Comparison of ENCODE assay signal across 8 cellular contexts in the genomic region with DNA sequence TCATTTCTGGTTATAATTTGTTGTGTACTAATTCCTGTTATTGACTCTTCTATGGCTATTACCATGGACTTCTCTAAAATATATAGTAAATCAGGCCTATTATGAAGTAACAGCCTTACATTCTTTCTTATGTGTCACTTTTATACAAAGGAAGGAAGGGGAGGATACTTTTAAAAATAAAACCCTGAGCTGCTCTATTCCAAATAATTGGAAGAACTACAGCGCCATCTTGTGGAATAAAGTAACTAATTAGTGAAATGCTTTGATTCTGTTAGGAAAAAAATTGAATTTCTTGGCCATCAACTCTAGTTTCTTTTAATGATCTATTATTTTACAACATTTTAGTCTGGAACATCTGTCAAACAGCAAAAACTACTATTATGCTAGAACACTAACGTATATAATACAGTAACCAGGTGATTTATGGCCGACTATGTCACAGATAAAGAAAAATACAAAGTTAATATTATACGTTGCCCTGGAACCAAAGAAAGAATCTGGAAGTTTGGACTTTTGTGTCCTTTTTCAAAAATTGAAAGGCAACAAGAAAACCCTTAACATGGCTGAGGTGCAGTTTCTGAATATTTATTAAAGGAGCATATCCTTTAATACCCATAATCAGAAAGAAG. TPM values are rescaled to one million over a fixed set of nuclear protein-coding genes. Genes with fewer than 3 reads are reported as not detected.
DNase-seq lines count a peak whose midpoint lies in the region; ATAC-seq and TF ChIP-seq lines count a peak whose summit lies in the region.

No MANE protein-coding gene starts in this region.

- H3K9me3 ChIP-seq in CD4-positive, CD25-positive, alpha-beta regulatory T cell (ENCODE audit: control insufficient read depth in 2 of 2, low read length in 2 of 2), result no peaks in the 10 kb centered on the region
- no peaks in the 10 kb centered on the region for H3K9me3 ChIP-seq in osteoblast (ENCODE audit: low read depth, low read length)

- no peaks in the 10 kb centered on the region for H3K4me1 ChIP-seq in CD4-positive, CD25-positive, alpha-beta regulatory T cell (ENCODE audit: control insufficient read depth, insufficient read depth, low read length, poor library complexity, severe bottlenecking)
- no peaks in the 10 kb centered on the region for H3K4me1 ChIP-seq in osteoblast (ENCODE audit: insufficient read depth, low read length)

- no peaks in the 10 kb centered on the region for H3K36me3 Mint-ChIP-seq in CD4-positive, CD25-positive, alpha-beta regulatory T cell

- H3K4me2 ChIP-seq in osteoblast (ENCODE audit: insufficient read depth, low read length), result no peak overlapping the region

- H4K20me1 ChIP-seq in osteoblast (ENCODE audit: insufficient read depth, low read length), result no peaks in the 10 kb centered on the region

- H3K36me3 ChIP-seq in CD4-positive, CD25-positive, alpha-beta regulatory T cell (ENCODE audit: control insufficient read depth, insufficient read depth, low read length), result no peaks in the 10 kb centered on the region
- no peaks in the 10 kb centered on the region for H3K36me3 ChIP-seq in osteoblast (ENCODE audit: insufficient read depth, low read length)

- H3K27me3 ChIP-seq in CD4-positive, CD25-positive, alpha-beta regulatory T cell (ENCODE audit: control insufficient read depth, insufficient read depth, low read length), result peaks cover 2% of the 10 kb centered on the region
- no peaks in the 10 kb centered on the region for H3K27me3 ChIP-seq in osteoblast (ENCODE audit: insufficient read depth, low read length)

- no peaks in the 10 kb centered on the region for H3K79me2 ChIP-seq in osteoblast (ENCODE audit: insufficient read depth, low read length)

- no peak overlapping the region for H2AFZ ChIP-seq in osteoblast (ENCODE audit: low read length)

- peak overlapping the region in 1 of 3 donors; percentile 29 for H3K27ac Mint-ChIP-seq in CD4-positive, CD25-positive, alpha-beta regulatory T cell

- no peak for ATAC-seq in CD4-positive, CD25-positive, alpha-beta regulatory T cell (ENCODE audit: low read depth in 2 of 2)
- ATAC-seq in GM21526 (IDR thresholded peaks at IDR 0.05; ENCODE audit: low FRiP score, unreplicated experiment), result peak; percentile 49
- ATAC-seq in SK-N-SH treated with all-trans-retinoic acid at 6 μM for 48 hours, result peak; percentile 75

- H3K27ac ChIP-seq in CD4-positive, CD25-positive, alpha-beta regulatory T cell (ENCODE audit: insufficient read depth, low read length, poor library complexity, severe bottlenecking), result no peak overlapping the region
- no peak overlapping the region for H3K27ac ChIP-seq in osteoblast (ENCODE audit: low read depth, low read length)

- peak in 2 of 3 donors; percentile 58 to 61 for DNase-seq in CD4-positive, CD25-positive, alpha-beta regulatory T cell
- DNase-seq in NCI-H1105 treated with DMSO at 0.1 percent for 48 hours (lab: John Stamatoyannopoulos, UW), result peak; percentile 78
- DNase-seq in fibroblast of mammary gland (ENCODE audit: low read depth), result peak; percentile 68
- DNase-seq in osteoblast (ENCODE audit: insufficient read length, low spot score, missing footprints), result peak; percentile 50
- DNase-seq in activated T-cell treated with anti-CD3 and anti-CD28 coated beads, Interleukin-2, amount 50 U/mL, for 48 hours, result no peak
- no peak for DNase-seq in occipital lobe (lab: John Stamatoyannopoulos, UW)

- peaks cover 10% of the 10 kb centered on the region for H3K27me3 Mint-ChIP-seq in CD4-positive, CD25-positive, alpha-beta regulatory T cell

- no peak overlapping the region for H3K4me3 Mint-ChIP-seq in CD4-positive, CD25-positive, alpha-beta regulatory T cell

- TF ChIP-seq CTCF in fibroblast of mammary gland (conservative IDR thresholded peaks at IDR 0.05; ENCODE audit: control insufficient read depth, insufficient read depth, low read depth, low read length) (peak; percentile 37), osteoblast (IDR thresholded peaks at IDR 0.05; ENCODE audit: extremely low read depth, low read depth, low read length) (peak; percentile 59)

- no peak overlapping the region for H3K4me3 ChIP-seq in CD4-positive, CD25-positive, alpha-beta regulatory T cell (ENCODE audit: low read depth, low read length)
- H3K4me3 ChIP-seq in fibroblast of mammary gland (ENCODE audit: control insufficient read depth, low read depth, low read length), result no peak overlapping the region
- H3K4me3 ChIP-seq in osteoblast (ENCODE audit: insufficient read depth, low read length), result no peak overlapping the region

- peaks cover 0 to 5% (median 1%) of the 10 kb centered on the region in 4 donors for H3K4me1 Mint-ChIP-seq in CD4-positive, CD25-positive, alpha-beta regulatory T cell

- peaks cover 0 to 1% (median 0%) of the 10 kb centered on the region in 7 donors for H3K9me3 Mint-ChIP-seq in CD4-positive, CD25-positive, alpha-beta regulatory T cell

TF ChIP-seq in SK-N-SH treated with all-trans-retinoic acid at 6 μM for 48 hours, 23 proteins besides CTCF, POLR2A, EP300 and RAD21:
- TF ChIP-seq ZFP30 (CRISPR knock-in tag; IDR thresholded peaks at IDR 0.05), result no peak
- TF ChIP-seq ZNF70 (CRISPR knock-in tag; IDR thresholded peaks at IDR 0.05), result peak; percentile 59

RNA-seq across cellular contexts. Expression of a gene that starts 55.0 kb away (rescaled TPM):
- total RNA-seq in CD4-positive, CD25-positive, alpha-beta regulatory T cell, result 11.9 TPM
- 1 to 10 TPM; 1.2 to 5.0 (median 3.0) TPM for polyA plus RNA-seq in CD4-positive, CD25-positive, alpha-beta regulatory T cell
- total RNA-seq in osteoblast (not detected in 2 replicates), occipital lobe (1,331 TPM)

Comparison
In these comparisons a context has a peak if more than half of its experiments do, and no peak if none do; other contexts are left out.
1. ATAC-seq: peak in GM21526 (single experiment) and SK-N-SH treated with all-trans-retinoic acid at 6 μM for 48 hours (single experiment); none in CD4-positive, CD25-positive, alpha-beta regulatory T cell (0 of 2).
2. DNase-seq: peak in CD4-positive, CD25-positive, alpha-beta regulatory T cell (2 of 3), NCI-H1105 treated with DMSO at 0.1 percent for 48 hours (single experiment), fibroblast of mammary gland (single experiment) and osteoblast (single experiment); none in activated T-cell treated with anti-CD3 and anti-CD28 coated beads, Interleukin-2, amount 50 U/mL, for 48 hours (0 of 2) and occipital lobe (single experiment).
3. RNA of a gene that starts 55.0 kb away (total RNA-seq): 1,331 TPM in occipital lobe (single experiment); 11.9 TPM in CD4-positive, CD25-positive, alpha-beta regulatory T cell (single experiment) and not detected in osteoblast; every median in the first group is over 100 times any median in the second.